Comparison of ENCODE assay signal across 23 cellular contexts in genomic region chr16:75032655-75033054, GRCh38. TPM values are rescaled to one million over a fixed set of nuclear protein-coding genes. Genes with fewer than 3 reads are reported as not detected.
DNase-seq lines count a peak whose midpoint lies in the region; ATAC-seq, FAIRE-seq and TF ChIP-seq lines count a peak whose summit lies in the region.
"Had no signal": no experiment of that assay in that cellular context is flagged by ENCODE, and none has a peak within 500 bp of the region (broad histone marks: within the 10 kb centered on the region; RNA-seq: fewer than 3 reads in every experiment).

No MANE protein-coding gene starts in this region.

- no peak overlapping the region for H3K27ac Mint-ChIP-seq in WTC11
- H3K27ac Mint-ChIP-seq in endothelial cell (ENCODE audit: unreplicated experiment), result peak overlapping the region; percentile 80
- H3K27ac Mint-ChIP-seq: B cell; CD4-positive, alpha-beta T cell; CD8-positive, alpha-beta T cell had no signal

- intact Hi-C loops in HepG2 (cut with micrococcal nuclease; ENCODE audit: unreplicated experiment), result no loop called here
- intact Hi-C loops in right lobe of liver (cut with DNase I), result no loop called here

- H3K27me3 Mint-ChIP-seq in WTC11 (ENCODE audit: low read depth) (no peaks in the 10 kb centered on the region), endothelial cell (ENCODE audit: unreplicated experiment) (no peaks in the 10 kb centered on the region)
- H3K27me3 Mint-ChIP-seq: CD4-positive, alpha-beta T cell had no signal

- H3K4me3 ChIP-seq in HepG2 (replicated peaks in 1 of 3; ENCODE audit: insufficient read depth in 1 of 3, low read depth in 2 of 3, low read length in 3 of 3), result no peak overlapping the region
- no peak overlapping the region for H3K4me3 ChIP-seq in right lobe of liver
- H3K4me3 ChIP-seq: A549; BLaER1 treated with 17β-estradiol and CSF1 and Interleukin-3, amounts not matched to agents 10 nM and 100 nM had no signal

- TF ChIP-seq EP300 in HepG2 (IDR thresholded peaks at IDR 0.05; ENCODE audit: low read depth in 2 of 2, low read length in 2 of 2), result no peak
- no peak for TF ChIP-seq EP300 in HepG2 (CRISPR knock-in tag; IDR thresholded peaks at IDR 0.05; ENCODE audit: borderline replicate concordance)

- H3K9me3 ChIP-seq in HepG2 (ENCODE audit: low read length) (peaks cover 9% of the 10 kb centered on the region; the same call in 1 of the 2 replicates), right lobe of liver (no peaks in the 10 kb centered on the region)

- peak; percentile 21 for DNase-seq in activated CD8-positive, alpha-beta memory T cell treated with anti-CD3 and anti-CD28 coated beads for 24 hours
- no peak for DNase-seq in activated CD8-positive, alpha-beta memory T cell treated with anti-CD3 and anti-CD28 coated beads, Interleukin-2, amount 50 U/mL, for 48 hours
- DNase-seq in HepG2 (ENCODE audit: low spot score), result no peak
- no peak for DNase-seq in right lobe of liver
- DNase-seq in WTC11 (ENCODE audit: low spot score), result no peak
- DNase-seq in endothelial cell (ENCODE audit: low spot score), result no peak
- no peak for DNase-seq in GM19240 (ENCODE audit: insufficient read length, low spot score)
- DNase-seq in erythroblast (lab: John Stamatoyannopoulos, UW), result no peak
- DNase-seq: AML-193; Caco-2; Calu3; CD4-positive, alpha-beta T cell; CD8-positive, alpha-beta T cell; DMS79 treated with DMSO at 0.1 percent for 48 hours; GF-D8 had no signal

- TF ChIP-seq CTCF in HepG2 (CRISPR knock-in tag; IDR thresholded peaks at IDR 0.05), result no peak
- TF ChIP-seq CTCF in right lobe of liver (IDR thresholded peaks at IDR 0.05), result no peak
- no peak for TF ChIP-seq CTCF in WTC11 (IDR thresholded peaks at IDR 0.05)
- TF ChIP-seq CTCF in endothelial cell (IDR thresholded peaks at IDR 0.05; ENCODE audit: unreplicated experiment), result no peak

- CTCF ChIA-PET in HepG2 (lab: Yijun Ruan, JAX; ENCODE audit: low intra/inter-chr PET ratio, low total read pairs), result no interaction called here
- CTCF ChIA-PET in WTC11 (lab: Charles Lee), result no interaction called here

- no peak overlapping the region for H3K27ac ChIP-seq in HepG2 (ENCODE audit: extremely low read length, insufficient read depth, low read length)
- no peak overlapping the region for H3K27ac ChIP-seq in right lobe of liver
- H3K27ac ChIP-seq: 22Rv1; BLaER1 treated with 17β-estradiol and CSF1 and Interleukin-3, amounts not matched to agents 10 nM and 100 nM; C4-2B had no signal

- peaks cover 96% of the 10 kb centered on the region for H3K79me2 ChIP-seq in HepG2 (ENCODE audit: insufficient read depth, low read length)

- POLR2A ChIA-PET in HepG2 (lab: Yijun Ruan, JAX), result no interaction called here
- POLR2A ChIA-PET in WTC11 (lab: Charles Lee), result no interaction called here

- TF ChIP-seq POLR2A in HepG2 (IDR thresholded peaks at IDR 0.05; ENCODE audit: insufficient read depth in 1 of 2, low read depth in 2 of 2, low read length in 2 of 2), result no peak
- no peak for TF ChIP-seq POLR2A in right lobe of liver (IDR thresholded peaks at IDR 0.05)
- TF ChIP-seq POLR2A in erythroblast (IDR thresholded peaks at IDR 0.05; ENCODE audit: low read length), result no peak

- no peak overlapping the region for H2AFZ ChIP-seq in HepG2 (ENCODE audit: low read length)

- FAIRE-seq in HepG2 (lab: Jason Lieb, UNC), result no peak
- FAIRE-seq: A549, D721Med, GM12891, GM19239 had no signal

- peaks cover 3 to 7% of the 10 kb centered on the region in 2 experiments; a peak in 2 of 5 replicates for H3K36me3 ChIP-seq in HepG2 (replicated peaks in 1 of 2; ENCODE audit: control insufficient read depth in 1 of 2, insufficient read depth in 2 of 2, low read length in 2 of 2)
- no peaks in the 10 kb centered on the region for H3K36me3 ChIP-seq in right lobe of liver

- TF ChIP-seq RAD21 in HepG2 (CRISPR knock-in tag; IDR thresholded peaks at IDR 0.05), result no peak

- in situ Hi-C loops in HepG2 (cut with HindIII; ENCODE audit: extremely low pct_ligation_motif_present, low pct_unique_long_range_greater_than_20kb), result no loop called here

- H3K27me3 ChIP-seq in HepG2 (ENCODE audit: control insufficient read depth in 1 of 2, insufficient read depth in 2 of 2, low read length in 2 of 2) (no peaks in the 10 kb centered on the region), right lobe of liver (no peaks in the 10 kb centered on the region)
- H3K27me3 ChIP-seq: BLaER1 treated with 17β-estradiol and CSF1 and Interleukin-3, amounts not matched to agents 10 nM and 100 nM had no signal

- H3K4me3 Mint-ChIP-seq in WTC11 (no peak overlapping the region), endothelial cell (ENCODE audit: unreplicated experiment) (no peak overlapping the region)
- H3K4me3 Mint-ChIP-seq: B cell; CD4-positive, alpha-beta T cell; CD8-positive, alpha-beta T cell had no signal

- peaks cover 19% of the 10 kb centered on the region for H3K36me3 Mint-ChIP-seq in WTC11
- peaks cover 5% of the 10 kb centered on the region for H3K36me3 Mint-ChIP-seq in endothelial cell (ENCODE audit: low read depth, unreplicated experiment)
- H3K36me3 Mint-ChIP-seq: CD8-positive, alpha-beta T cell had no signal

- no peak overlapping the region for H3K9ac ChIP-seq in HepG2 (ENCODE audit: insufficient read depth, low read depth, low read length)
- H3K9ac ChIP-seq: BLaER1 treated with 17β-estradiol and CSF1 and Interleukin-3, amounts not matched to agents 10 nM and 100 nM had no signal

- H3K4me1 ChIP-seq in HepG2 (ENCODE audit: insufficient read depth, low read length) (peaks cover 28% of the 10 kb centered on the region), right lobe of liver (peaks cover 0 to 5% (median 0%) of the 10 kb centered on the region in 4 donors)

- H3K9me3 Mint-ChIP-seq in WTC11 (peaks cover 17% of the 10 kb centered on the region), endothelial cell (ENCODE audit: unreplicated experiment) (no peaks in the 10 kb centered on the region)
- H3K9me3 Mint-ChIP-seq: CD4-positive, alpha-beta T cell; CD8-positive, alpha-beta T cell had no signal

- H3K4me2 ChIP-seq in HepG2 (ENCODE audit: low read depth, low read length), result no peak overlapping the region
- H3K4me2 ChIP-seq: A549; BLaER1 treated with 17β-estradiol and CSF1 and Interleukin-3, amounts not matched to agents 10 nM and 100 nM had no signal

- H3K4me1 Mint-ChIP-seq in WTC11, result no peaks in the 10 kb centered on the region
- peaks cover 14% of the 10 kb centered on the region for H3K4me1 Mint-ChIP-seq in endothelial cell (ENCODE audit: unreplicated experiment)
- H3K4me1 Mint-ChIP-seq: B cell had no signal

- ATAC-seq in HepG2 (no peak), right lobe of liver (no peak), WTC11 (no peak)
- ATAC-seq: A549; CD8-positive, alpha-beta T cell had no signal

- no TSS peak for BruUV-seq in HepG2 (replicated peaks; lab: Mats Ljungman, UMichigan)

- peaks cover 5% of the 10 kb centered on the region; the same call in 1 of the 2 replicates for H4K20me1 ChIP-seq in HepG2 (ENCODE audit: insufficient read depth, low read length)

RNA-seq across cellular contexts. Expression of gene ZNRF1, which starts 33.8 kb away (rescaled TPM):
- 32.3 and 43.9 TPM in 2 replicates for total RNA-seq in HepG2 (2016; rRNA removed; fragmentation: Illumina TruSeq; extraction: Trizol)
- 46.2 and 52.2 TPM in 2 replicates for total RNA-seq in HepG2 (2016; cell fraction: cytosol; rRNA removed; fragmentation: Illumina TruSeq; extraction: Trizol; ENCODE audit: low read depth)
- total RNA-seq in HepG2 (2016; cell fraction: insoluble cytoplasmic fraction; rRNA removed; fragmentation: Illumina TruSeq; extraction: Trizol), result 26.3 and 43.8 TPM in 2 replicates
- 73.9 and 84.0 TPM in 2 replicates for total RNA-seq in HepG2 (2016; cell fraction: membrane; rRNA removed; fragmentation: Illumina TruSeq; extraction: Trizol)
- total RNA-seq in HepG2 (2016; cell fraction: nucleus; rRNA removed; fragmentation: Illumina TruSeq; extraction: Trizol), result 34.9 and 38.5 TPM in 2 replicates
- 57.8 and 58.7 TPM in 2 replicates for polyA plus RNA-seq in HepG2 (2011; rRNA removed)
- 49.3 and 50.7 TPM in 2 replicates for polyA plus RNA-seq in HepG2 (2011; cell fraction: cytosol; rRNA removed)
- 53.8 and 60.6 TPM in 2 replicates for polyA plus RNA-seq in HepG2 (2011; cell fraction: nucleus; rRNA removed)
- 60.3 and 61.1 TPM in 2 replicates for polyA plus RNA-seq in HepG2 (2012)
- 58.2 and 74.1 TPM in 2 replicates for polyA plus RNA-seq in HepG2 (2016; cell fraction: cytosol; fragmentation: Illumina TruSeq; extraction: Trizol; ENCODE audit: low read depth)
- 57.0 and 68.2 TPM in 2 replicates for polyA plus RNA-seq in HepG2 (2016; cell fraction: insoluble cytoplasmic fraction; fragmentation: Illumina TruSeq; extraction: Trizol; ENCODE audit: low read depth)
- 93.8 and 103 TPM in 2 replicates for polyA plus RNA-seq in HepG2 (2016; cell fraction: membrane; fragmentation: Illumina TruSeq; extraction: Trizol; ENCODE audit: low read depth)
- 95.3 and 97.7 TPM in 2 replicates for polyA plus RNA-seq in HepG2 (2016; cell fraction: nucleus; fragmentation: Illumina TruSeq; extraction: Trizol; ENCODE audit: insufficient read depth, low read depth)
- 21.3 and 56.1 TPM in 2 replicates for polyA minus RNA-seq in HepG2 (2011; rRNA and poly(A)+ RNA removed; ENCODE audit: low replicate concordance)
- polyA minus RNA-seq in HepG2 (2011; cell fraction: cytosol; rRNA and poly(A)+ RNA removed), result 36.5 and 37.9 TPM in 2 replicates
- polyA minus RNA-seq in HepG2 (2011; cell fraction: nucleus; rRNA and poly(A)+ RNA removed), result 56.4 and 57.4 TPM in 2 replicates
- total RNA-seq in right lobe of liver, result 10 to 100 TPM; 10.2 to 18.8 (median 11.1) TPM
- total RNA-seq in WTC11 (2021), result 44.3 to 47.6 TPM (median 46.5 TPM) in 3 replicates
- 115 TPM for total RNA-seq in endothelial cell (ENCODE audit: unreplicated experiment)

RNA-seq across cellular contexts. Expression of gene WDR59, which starts 47.7 kb away (rescaled TPM):
- total RNA-seq in HepG2 (2016; rRNA removed; fragmentation: Illumina TruSeq; extraction: Trizol), result 59.6 and 65.2 TPM in 2 replicates
- 39.7 and 43.0 TPM in 2 replicates for total RNA-seq in HepG2 (2016; cell fraction: cytosol; rRNA removed; fragmentation: Illumina TruSeq; extraction: Trizol; ENCODE audit: low read depth)
- 53.3 and 75.1 TPM in 2 replicates for total RNA-seq in HepG2 (2016; cell fraction: insoluble cytoplasmic fraction; rRNA removed; fragmentation: Illumina TruSeq; extraction: Trizol)
- 30.0 and 33.1 TPM in 2 replicates for total RNA-seq in HepG2 (2016; cell fraction: membrane; rRNA removed; fragmentation: Illumina TruSeq; extraction: Trizol)
- total RNA-seq in HepG2 (2016; cell fraction: nucleus; rRNA removed; fragmentation: Illumina TruSeq; extraction: Trizol), result 99.3 and 116 TPM in 2 replicates
- 305 and 306 TPM in 2 replicates for polyA plus RNA-seq in HepG2 (2011; rRNA removed)
- polyA plus RNA-seq in HepG2 (2011; cell fraction: cytosol; rRNA removed), result 138 and 145 TPM in 2 replicates
- 679 and 865 TPM in 2 replicates for polyA plus RNA-seq in HepG2 (2011; cell fraction: nucleus; rRNA removed)
- polyA plus RNA-seq in HepG2 (2012), result 137 and 153 TPM in 2 replicates
- 19.6 and 23.0 TPM in 2 replicates for polyA plus RNA-seq in HepG2 (2016; cell fraction: cytosol; fragmentation: Illumina TruSeq; extraction: Trizol; ENCODE audit: low read depth)
- 81.5 and 84.5 TPM in 2 replicates for polyA plus RNA-seq in HepG2 (2016; cell fraction: insoluble cytoplasmic fraction; fragmentation: Illumina TruSeq; extraction: Trizol; ENCODE audit: low read depth)
- 29.2 and 35.3 TPM in 2 replicates for polyA plus RNA-seq in HepG2 (2016; cell fraction: membrane; fragmentation: Illumina TruSeq; extraction: Trizol; ENCODE audit: low read depth)
- polyA plus RNA-seq in HepG2 (2016; cell fraction: nucleus; fragmentation: Illumina TruSeq; extraction: Trizol; ENCODE audit: insufficient read depth, low read depth), result 510 and 518 TPM in 2 replicates
- polyA minus RNA-seq in HepG2 (2011; rRNA and poly(A)+ RNA removed; ENCODE audit: low replicate concordance), result 88.4 and 308 TPM in 2 replicates
- polyA minus RNA-seq in HepG2 (2011; cell fraction: cytosol; rRNA and poly(A)+ RNA removed), result 73.9 and 99.1 TPM in 2 replicates
- polyA minus RNA-seq in HepG2 (2011; cell fraction: nucleus; rRNA and poly(A)+ RNA removed), result 316 and 324 TPM in 2 replicates
- total RNA-seq in right lobe of liver, result 10 to 100 TPM; 23.2 to 69.5 (median 48.3) TPM
- total RNA-seq in WTC11 (2021), result 100 to 111 TPM (median 102 TPM) in 3 replicates
- 107 TPM for total RNA-seq in endothelial cell (ENCODE audit: unreplicated experiment)
